Comparison of ENCODE assay signal across 13 cellular contexts in genomic region chr1:74858136-74858535, GRCh38.
DNase-seq lines count a peak whose midpoint lies in the region; ATAC-seq and TF ChIP-seq lines count a peak whose summit lies in the region.
"Had no signal": no experiment of that assay in that cellular context is flagged by ENCODE, and none has a peak within 500 bp of the region (broad histone marks: within the 10 kb centered on the region; RNA-seq: fewer than 3 reads in every experiment).

No MANE protein-coding gene starts in this region.

- ATAC-seq in GM18873 (IDR thresholded peaks at IDR 0.05; ENCODE audit: low FRiP score, unreplicated experiment): peak; percentile 73
- ATAC-seq in GM23338: no peak
- peak; percentile 72 for ATAC-seq in HG03159 (IDR thresholded peaks at IDR 0.05; ENCODE audit: unreplicated experiment)

- H3K36me3 ChIP-seq in GM23338 (ENCODE audit: insufficient read depth): no peaks in the 10 kb centered on the region

- intact Hi-C loops in activated CD4-positive, alpha-beta T cell treated with anti-CD3 and anti-CD28 coated beads, Interleukin-2, amount 10 ng/mL, durations not matched to agents 24 days and 14 days (cut with micrococcal nuclease): no loop called here

- H3K4me1 ChIP-seq in GM23338 (ENCODE audit: insufficient read depth): peaks cover 15% of the 10 kb centered on the region; the same call in 1 of the 2 replicates

- no peak overlapping the region for H3K27ac ChIP-seq in GM23338 (ENCODE audit: low read depth)

- H3K4me3 Mint-ChIP-seq in GM23338 (no peak overlapping the region), mesothelial cell of epicardium (no peak overlapping the region)
- no peak overlapping the region for H3K4me3 Mint-ChIP-seq in activated CD4-positive, alpha-beta T cell treated with anti-CD3 and anti-CD28 coated beads, Interleukin-2, amount 10 ng/mL, durations not matched to agents 24 days and 14 days
- H3K4me3 Mint-ChIP-seq: activated CD4-positive, alpha-beta memory T cell treated with anti-CD3 and anti-CD28 coated beads for 36 hours; activated naive CD4-positive, alpha-beta T cell treated with anti-CD3 and anti-CD28 coated beads, Interleukin-2, amount 50 U/mL, for 24 hours; immature natural killer cell; stimulated activated naive CD8-positive, alpha-beta T cell treated with anti-CD3 and anti-CD28 coated beads, Interleukin-15, Interleukin-2, amounts not matched to agents 100 ng/mL and 50 ng/mL, for 24 hours; T-helper 1 cell treated with Interleukin-12 subunit alpha and Interleukin-12 subunit beta and Interleukin-4 antibody, amounts not matched to agents 30 μg/mL and 1 μg/mL, for 36 hours had no signal

- no peak overlapping the region for H3K4me3 ChIP-seq in GM23338

- H3K79me2 ChIP-seq in GM23338 (replicated peaks; ENCODE audit: insufficient read depth): no peaks in the 10 kb centered on the region

- DNase-seq in GM23338 (ENCODE audit: low spot score): no peak
- peak; percentile 94 for DNase-seq in fibroblast of peridontal ligament (ENCODE audit: extremely low read depth)
- DNase-seq in activated CD4-positive, alpha-beta T cell treated with anti-CD3 and anti-CD28 coated beads, Interleukin-2, amount 10 ng/mL, durations not matched to agents 24 days and 14 days: no peak
- DNase-seq in mesothelial cell of epicardium (ENCODE audit: low spot score in 2 of 2, unreplicated experiment in 2 of 2): no peak
- no peak for DNase-seq in activated naive CD4-positive, alpha-beta T cell treated with Interleukin-2 at 50 U/mL for 16 hours
- DNase-seq: activated CD4-positive, alpha-beta memory T cell treated with anti-CD3 and anti-CD28 coated beads for 36 hours; immature natural killer cell; stimulated activated CD4-positive, alpha-beta T cell treated with anti-CD3 and anti-CD28 coated beads, Interleukin-4, amount 100 ng/mL, for 1 hour had no signal

- no peaks in the 10 kb centered on the region for H3F3A ChIP-seq in GM23338 (replicated peaks; ENCODE audit: low read depth)

- peaks cover 7% of the 10 kb centered on the region; the same call in 2 of the 3 replicates for H3K36me3 Mint-ChIP-seq in GM23338 (ENCODE audit: low read depth)
- no peaks in the 10 kb centered on the region for H3K36me3 Mint-ChIP-seq in activated CD4-positive, alpha-beta T cell treated with anti-CD3 and anti-CD28 coated beads, Interleukin-2, amount 10 ng/mL, durations not matched to agents 24 days and 14 days (ENCODE audit: low read depth)
- no peaks in the 10 kb centered on the region for H3K36me3 Mint-ChIP-seq in mesothelial cell of epicardium
- H3K36me3 Mint-ChIP-seq: activated CD4-positive, alpha-beta memory T cell treated with anti-CD3 and anti-CD28 coated beads for 36 hours; activated naive CD4-positive, alpha-beta T cell treated with anti-CD3 and anti-CD28 coated beads, Interleukin-2, amount 50 U/mL, for 24 hours; immature natural killer cell had no signal

- H3K9me2 ChIP-seq in GM23338 (ENCODE audit: insufficient read depth): peaks cover 17% of the 10 kb centered on the region

- H4K20me1 ChIP-seq in GM23338 (replicated peaks; ENCODE audit: insufficient read depth): no peaks in the 10 kb centered on the region

- H3K9me3 Mint-ChIP-seq in GM23338 (peaks cover 9% of the 10 kb centered on the region; the same call in 1 of the 3 replicates), mesothelial cell of epicardium (peaks cover 10% of the 10 kb centered on the region)
- H3K9me3 Mint-ChIP-seq in activated CD4-positive, alpha-beta T cell treated with anti-CD3 and anti-CD28 coated beads, Interleukin-2, amount 10 ng/mL, durations not matched to agents 24 days and 14 days: no peaks in the 10 kb centered on the region
- H3K9me3 Mint-ChIP-seq: activated CD4-positive, alpha-beta memory T cell treated with anti-CD3 and anti-CD28 coated beads for 36 hours had no signal

- H3K4me1 Mint-ChIP-seq in GM23338 (peaks cover 22% of the 10 kb centered on the region), mesothelial cell of epicardium (no peaks in the 10 kb centered on the region)
- no peaks in the 10 kb centered on the region for H3K4me1 Mint-ChIP-seq in activated CD4-positive, alpha-beta T cell treated with anti-CD3 and anti-CD28 coated beads, Interleukin-2, amount 10 ng/mL, durations not matched to agents 24 days and 14 days
- H3K4me1 Mint-ChIP-seq: activated naive CD4-positive, alpha-beta T cell treated with anti-CD3 and anti-CD28 coated beads, Interleukin-2, amount 50 U/mL, for 24 hours; immature natural killer cell had no signal

- H3K4me2 ChIP-seq in GM23338: no peak overlapping the region

- H3K27me3 Mint-ChIP-seq in GM23338 (ENCODE audit: insufficient read depth, low read depth, poor library complexity) (no peaks in the 10 kb centered on the region), mesothelial cell of epicardium (ENCODE audit: low read depth) (no peaks in the 10 kb centered on the region)
- H3K27me3 Mint-ChIP-seq in activated CD4-positive, alpha-beta T cell treated with anti-CD3 and anti-CD28 coated beads, Interleukin-2, amount 10 ng/mL, durations not matched to agents 24 days and 14 days: no peaks in the 10 kb centered on the region
- H3K27me3 Mint-ChIP-seq: activated CD4-positive, alpha-beta memory T cell treated with anti-CD3 and anti-CD28 coated beads for 36 hours; activated naive CD4-positive, alpha-beta T cell treated with anti-CD3 and anti-CD28 coated beads, Interleukin-2, amount 50 U/mL, for 24 hours; stimulated activated naive CD8-positive, alpha-beta T cell treated with anti-CD3 and anti-CD28 coated beads, Interleukin-15, Interleukin-2, amounts not matched to agents 100 ng/mL and 50 ng/mL, for 24 hours had no signal

- TF ChIP-seq CTCF in GM23338 (conservative IDR thresholded peaks at IDR 0.05; ENCODE audit: low read depth in 2 of 2) (no peak), mesothelial cell of epicardium (IDR thresholded peaks at IDR 0.05; ENCODE audit: unreplicated experiment) (no peak)

- H3K27me3 ChIP-seq in GM23338 (ENCODE audit: insufficient read depth): no peaks in the 10 kb centered on the region

- peak overlapping the region; percentile 67; the same call in 1 of the 2 replicates for H2AFZ ChIP-seq in GM23338

- H3K27ac Mint-ChIP-seq in GM23338: no peak overlapping the region
- no peak overlapping the region for H3K27ac Mint-ChIP-seq in activated CD4-positive, alpha-beta T cell treated with anti-CD3 and anti-CD28 coated beads, Interleukin-2, amount 10 ng/mL, durations not matched to agents 24 days and 14 days
- H3K27ac Mint-ChIP-seq in mesothelial cell of epicardium: no peak overlapping the region
- H3K27ac Mint-ChIP-seq: activated CD4-positive, alpha-beta memory T cell treated with anti-CD3 and anti-CD28 coated beads for 36 hours; activated naive CD4-positive, alpha-beta T cell treated with anti-CD3 and anti-CD28 coated beads, Interleukin-2, amount 50 U/mL, for 24 hours; immature natural killer cell; stimulated activated naive CD8-positive, alpha-beta T cell treated with anti-CD3 and anti-CD28 coated beads, Interleukin-15, Interleukin-2, amounts not matched to agents 100 ng/mL and 50 ng/mL, for 24 hours; T-helper 1 cell treated with Interleukin-12 subunit alpha and Interleukin-12 subunit beta and Interleukin-4 antibody, amounts not matched to agents 30 μg/mL and 1 μg/mL, for 36 hours had no signal

TF ChIP-seq in GM23338, 12 proteins besides CTCF, POLR2A, EP300 and RAD21:
- TF ChIP-seq NANOG (IDR thresholded peaks at IDR 0.05; ENCODE audit: borderline replicate concordance) (no peak), ZNF114 (CRISPR knock-in tag; IDR thresholded peaks at IDR 0.05) (no peak), ZNF331 (CRISPR knock-in tag; IDR thresholded peaks at IDR 0.05; ENCODE audit: low read depth) (no peak), STAT1 (IDR thresholded peaks at IDR 0.05; ENCODE audit: unreplicated experiment) (no peak)
